ENCODE assay signal across 16 cellular contexts in genomic region chr1:236836157-236836556, GRCh38.
"Had no signal": no experiment of that assay in that cellular context is flagged by ENCODE, and none has a peak within 500 bp of the region (broad histone marks: within the 10 kb centered on the region; RNA-seq: fewer than 3 reads in every experiment).

No MANE protein-coding gene starts in this region.

- H3K9me3 ChIP-seq: ascending aorta, left ventricle myocardium inferior, pancreas, stomach, thoracic aorta, vagina had no signal

- H3K27me3 Mint-ChIP-seq: activated CD4-positive, alpha-beta T cell treated with anti-CD3 and anti-CD28 coated beads, Interleukin-2, amount 10 ng/mL, durations not matched to agents 7 days and 5 days; memory B cell had no signal

- H3K4me3 ChIP-seq: ascending aorta, left ventricle myocardium inferior, neural progenitor cell, pancreas, stomach, thoracic aorta, vagina had no signal

- H3K27ac ChIP-seq: ascending aorta, left ventricle myocardium inferior, neural progenitor cell, pancreas, stomach, thoracic aorta, vagina had no signal

- ATAC-seq: activated naive CD4-positive, alpha-beta T cell treated with anti-CD3 and anti-CD28 coated beads, Interleukin-2, amount 50 U/mL, for 72 hours; pancreas had no signal

- H3K27me3 ChIP-seq: ascending aorta, neural progenitor cell, pancreas, stomach, vagina had no signal

- H3K36me3 ChIP-seq: neural progenitor cell had no signal

- H3K4me1 Mint-ChIP-seq: memory B cell, neural progenitor cell had no signal

- DNase-seq: activated CD4-positive, alpha-beta T cell treated with anti-CD3 and anti-CD28 coated beads, Interleukin-2, amount 10 ng/mL, durations not matched to agents 7 days and 5 days; activated CD4-positive, CD25-positive, alpha-beta regulatory T cell; activated CD8-positive, alpha-beta memory T cell treated with anti-CD3 and anti-CD28 coated beads for 24 hours; activated effector memory CD4-positive, alpha-beta T cell treated with Interleukin-2 at 50 U/mL for 16 hours; effector CD4-positive, alpha-beta T cell; kidney; left ventricle myocardium inferior; pancreas; stimulated activated CD4-positive, alpha-beta T cell treated with anti-CD3 and anti-CD28 coated beads, Interleukin-4, amount 100 ng/mL, for 1 hour; stomach had no signal

- H3K9me3 Mint-ChIP-seq: activated CD4-positive, alpha-beta T cell treated with anti-CD3 and anti-CD28 coated beads, Interleukin-2, amount 10 ng/mL, durations not matched to agents 7 days and 5 days; activated naive CD4-positive, alpha-beta T cell treated with anti-CD3 and anti-CD28 coated beads, Interleukin-2, amount 50 U/mL, for 72 hours; memory B cell; neural progenitor cell had no signal

- H3K4me3 Mint-ChIP-seq: activated CD4-positive, alpha-beta T cell treated with anti-CD3 and anti-CD28 coated beads, Interleukin-2, amount 10 ng/mL, durations not matched to agents 7 days and 5 days; memory B cell; neural progenitor cell had no signal

- H3K27ac Mint-ChIP-seq: activated CD4-positive, alpha-beta T cell treated with anti-CD3 and anti-CD28 coated beads, Interleukin-2, amount 10 ng/mL, durations not matched to agents 7 days and 5 days; memory B cell; neural progenitor cell had no signal
